In the genomic region with DNA sequence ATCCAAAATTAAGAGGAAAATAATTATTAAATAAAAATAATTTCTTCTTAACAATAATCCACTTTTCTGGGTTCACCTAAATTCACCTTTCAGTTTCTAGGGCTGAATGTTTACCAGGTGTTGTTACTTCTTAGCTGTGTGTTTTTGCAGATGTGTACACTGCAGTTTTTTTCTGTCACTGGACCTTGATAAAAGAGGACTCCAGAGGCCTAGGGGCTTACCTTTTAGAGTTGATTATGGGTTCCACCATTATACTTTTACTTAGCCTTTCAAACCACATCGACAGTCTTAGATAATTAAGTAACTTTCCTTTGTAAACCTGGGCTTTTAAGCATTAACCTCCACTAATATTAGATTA, we compare ENCODE assay signal across 30 cellular contexts.
"Had no signal": no experiment of that assay in that cellular context is flagged by ENCODE, and none has a peak within 500 bp of the region (broad histone marks: within the 10 kb centered on the region; RNA-seq: fewer than 3 reads in every experiment).

No MANE protein-coding gene starts in this region.

- H3K27ac Mint-ChIP-seq: naive thymus-derived CD4-positive, alpha-beta T cell; natural killer cell; nephron progenitor cell; stimulated activated memory B cell treated with anti-CD40 and anti-IgM and Interleukin-4, amounts not matched to agents 10 μg/mL and 1 μg/mL and 100 μg/mL, for 72 hours; stimulated activated naive CD8-positive, alpha-beta T cell treated with anti-CD3 and anti-CD28 coated beads, Interleukin-15, amount 100 ng/mL, for 72 hours; type B pancreatic cell had no signal

- H3K9me3 Mint-ChIP-seq: nephron progenitor cell, type B pancreatic cell had no signal

- H3K4me1 ChIP-seq: parathyroid adenoma, psoas muscle, spleen, suprapubic skin, testis, transverse colon, upper lobe of right lung, uterus had no signal

- ATAC-seq: naive thymus-derived CD4-positive, alpha-beta T cell; natural killer cell; psoas muscle; stimulated activated memory B cell treated with anti-CD40 and anti-IgM and Interleukin-4, amounts not matched to agents 10 μg/mL and 1 μg/mL and 100 μg/mL, for 72 hours; stimulated activated naive CD8-positive, alpha-beta T cell treated with anti-CD3 and anti-CD28 coated beads, Interleukin-15, amount 100 ng/mL, for 72 hours; stimulated activated naive CD8-positive, alpha-beta T cell treated with anti-CD3 and anti-CD28 coated beads, Interleukin-15, Interleukin-2, amounts not matched to agents 100 U/mL and 50 U/mL, for 24 hours; upper lobe of right lung had no signal

- H3K36me3 Mint-ChIP-seq: naive thymus-derived CD4-positive, alpha-beta T cell; stimulated activated memory B cell treated with anti-CD40 and anti-IgM and Interleukin-4, amounts not matched to agents 10 μg/mL and 1 μg/mL and 100 μg/mL, for 72 hours; type B pancreatic cell had no signal

- H3K36me3 ChIP-seq: neutrophil, ovary, spleen, suprapubic skin, tibial artery, transverse colon, upper lobe of right lung, uterus had no signal

- H3K9me3 ChIP-seq: ovary, psoas muscle, suprapubic skin, testis, tibial artery, transverse colon, upper lobe of right lung, uterus had no signal

- DNase-seq: naive thymus-derived CD4-positive, alpha-beta T cell; natural killer cell; nephron progenitor cell; nucleus accumbens; posterior cingulate gyrus; spleen; stimulated activated CD4-positive, alpha-beta T cell treated with anti-CD3 and anti-CD28 coated beads, Interleukin-12 subunit alpha, Interleukin-12 subunit beta, amount 100 ng/mL, for 4 hours; stimulated activated CD4-positive, alpha-beta T cell treated with anti-CD3 and anti-CD28 coated beads, Interleukin-1b, Interleukin-23, amount 100 ng/mL, for 48 hours; stimulated activated CD4-positive, alpha-beta T cell treated with anti-CD3 and anti-CD28 coated beads, Interleukin-4, amount 100 ng/mL, for 1 hour; stimulated activated CD4-positive, alpha-beta T cell treated with anti-CD3 and anti-CD28 coated beads, Interleukin-4, amount 100 ng/mL, for 4 hours; stimulated activated CD8-positive, alpha-beta memory T cell treated with anti-CD3 and anti-CD28 coated beads, Interleukin-4, amount 100 ng/mL, for 48 hours; stimulated activated naive CD4-positive, alpha-beta T cell; stimulated activated naive CD8-positive, alpha-beta T cell treated with anti-CD3 and anti-CD28 coated beads, Interleukin-15, amount 100 ng/mL, for 72 hours; stimulated activated naive CD8-positive, alpha-beta T cell treated with anti-CD3 and anti-CD28 coated beads, Interleukin-15, Interleukin-2, amounts not matched to agents 100 U/mL and 50 U/mL, for 24 hours; transverse colon; upper lobe of right lung had no signal

- H3K27me3 Mint-ChIP-seq: naive thymus-derived CD4-positive, alpha-beta T cell; progenitor cell of endocrine pancreas; stimulated activated memory B cell treated with anti-CD40 and anti-IgM and Interleukin-4, amounts not matched to agents 10 μg/mL and 1 μg/mL and 100 μg/mL, for 72 hours; stimulated activated naive CD8-positive, alpha-beta T cell treated with anti-CD3 and anti-CD28 coated beads, Interleukin-15, amount 100 ng/mL, for 72 hours; type B pancreatic cell had no signal

- H3K27ac ChIP-seq: neutrophil, ovary, parathyroid adenoma, psoas muscle, skin epidermis, spleen, suprapubic skin, tibial artery, transverse colon, upper lobe of right lung, uterus had no signal

- H3K4me1 Mint-ChIP-seq: naive thymus-derived CD4-positive, alpha-beta T cell; natural killer cell; nephron progenitor cell; stimulated activated memory B cell treated with anti-CD40 and anti-IgM and Interleukin-4, amounts not matched to agents 10 μg/mL and 1 μg/mL and 100 μg/mL, for 72 hours; stimulated activated naive CD8-positive, alpha-beta T cell treated with anti-CD3 and anti-CD28 coated beads, Interleukin-15, amount 100 ng/mL, for 72 hours had no signal

- H3K27me3 ChIP-seq: neutrophil, ovary, spleen, suprapubic skin, testis, tibial artery, transverse colon, upper lobe of right lung, uterus had no signal

- H3K4me3 ChIP-seq: ovary, psoas muscle, skin epidermis, smooth muscle cell, spleen, suprapubic skin, testis, tibial artery, transverse colon, upper lobe of right lung, uterus had no signal

- H3K4me3 Mint-ChIP-seq: naive thymus-derived CD4-positive, alpha-beta T cell; natural killer cell; nephron progenitor cell; neural crest cell; stimulated activated memory B cell treated with anti-CD40 and anti-IgM and Interleukin-4, amounts not matched to agents 10 μg/mL and 1 μg/mL and 100 μg/mL, for 72 hours; stimulated activated naive CD8-positive, alpha-beta T cell treated with anti-CD3 and anti-CD28 coated beads, Interleukin-15, amount 100 ng/mL, for 72 hours; type B pancreatic cell had no signal
